8 cellular contexts compared by ENCODE assay signal in the genomic region with DNA sequence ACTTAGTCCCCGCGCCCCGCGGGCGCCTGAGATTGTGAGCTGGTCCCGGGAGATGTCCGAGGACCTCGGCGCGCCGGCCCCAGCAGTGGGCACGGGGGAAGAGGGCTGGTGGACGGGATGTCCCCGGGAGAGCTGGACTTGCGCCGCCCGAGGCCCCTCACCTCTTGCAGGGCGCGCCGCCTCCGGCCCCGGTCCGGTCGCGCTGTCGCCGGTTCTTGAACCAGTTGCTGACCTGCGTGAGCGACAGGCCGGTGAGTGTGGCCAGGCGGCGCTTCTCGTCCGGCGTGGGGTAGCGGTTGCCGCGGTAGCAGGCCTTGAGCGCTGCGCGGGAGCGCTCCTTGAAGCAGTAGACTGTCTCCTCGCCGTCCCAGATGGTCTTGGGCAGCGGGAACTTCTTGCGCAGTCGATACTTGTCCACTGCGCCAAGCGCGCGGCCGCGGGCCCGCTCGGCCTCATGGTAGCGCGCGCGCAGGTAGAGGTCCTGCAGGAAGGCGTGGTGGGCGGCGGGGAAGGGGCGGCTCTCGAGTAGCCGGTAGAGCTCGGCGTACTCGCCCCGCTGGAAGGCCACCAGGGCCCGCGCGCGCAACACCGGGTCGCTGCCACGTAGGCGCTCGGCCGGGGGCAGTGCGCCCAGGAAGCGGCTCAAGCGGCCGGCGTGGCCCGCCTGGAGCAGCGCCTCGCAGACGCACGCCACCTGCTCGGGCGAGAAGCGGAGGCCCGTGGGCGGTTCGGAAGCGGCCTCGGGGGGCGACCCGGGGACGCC. TPM values are rescaled to one million over a fixed set of nuclear protein-coding genes. Genes with fewer than 3 reads are reported as not detected.
A peak's percentile ranks its signal among the peaks of the same experiment; 100 is the strongest.
DNase-seq lines count a peak whose midpoint lies in the region; ATAC-seq and TF ChIP-seq lines count a peak whose summit lies in the region.

No MANE protein-coding gene starts in this region.

- peak overlapping the region; percentile 97 for H2BK5ac ChIP-seq in IMR-90 (ENCODE audit: low read depth, low read length, poor library complexity, severe bottlenecking)

- H3K56ac ChIP-seq in IMR-90 (ENCODE audit: extremely low read depth, insufficient read depth, low read length): peak overlapping the region; percentile 43

- peaks cover 4 to 20% of the 10 kb centered on the region in 2 experiments; a peak in 1 of 4 replicates for H3K79me1 ChIP-seq in IMR-90 (ENCODE audit: low read depth in 1 of 2, low read length in 2 of 2)

- in situ Hi-C loops in G401 (cut with HindIII; ENCODE audit: low sequenced_read_pairs) (no loop called here), IMR-90 (cut with MboI; ENCODE audit: low sequenced_read_pairs) (no loop called here)

- CTCF ChIA-PET in IMR-90 (lab: Yijun Ruan, JAX): interaction anchor here (0.6 to 3.0 kb wide), 5 partner anchors 31 to 222 kb away, joined by 3 to 24 read pairs (median 4); no protein-coding TSS in a partner anchor

- no peaks in the 10 kb centered on the region; the same call in 1 of the 2 replicates for H3K9me1 ChIP-seq in IMR-90 (ENCODE audit: insufficient read depth, low read length)

- H4K91ac ChIP-seq in IMR-90 (ENCODE audit: insufficient read depth, low read depth, low read length): no peak overlapping the region; the same call in 1 of the 2 replicates

- peak overlapping the region; percentile 35; the same call in 1 of the 2 replicates for H3K23ac ChIP-seq in IMR-90 (ENCODE audit: low read depth, low read length)

- H4K8ac ChIP-seq in IMR-90 (ENCODE audit: low read depth in 2 of 2, low read length in 2 of 2): peak overlapping the region in 1 of 2 experiments; percentile 4; a peak in 2 of 4 replicates

- TF ChIP-seq CTCF in IMR-90 (conservative IDR thresholded peaks at IDR 0.05; ENCODE audit: low read depth, low read length) (no peak), osteoblast (IDR thresholded peaks at IDR 0.05; ENCODE audit: extremely low read depth, low read depth, low read length) (no peak)

- WGBS in IMR-90 (ENCODE audit: extremely low coverage in 2 of 2, insufficient read length in 1 of 2), 2 experiments: 1% methylated on average over 53 of the region's 100 CpGs; no CpG with 5 or more reads in 1 of the 2 experiments

- TF ChIP-seq POLR2A in IMR-90 (IDR thresholded peaks at IDR 0.05; ENCODE audit: low read depth, low read length): no peak; the same call in 1 of the 2 replicates

- H3K36me3 ChIP-seq in IMR-90 (ENCODE audit: control insufficient read depth, insufficient read depth, low read length) (peaks cover 8% of the 10 kb centered on the region; the same call in 1 of the 2 replicates), osteoblast (ENCODE audit: insufficient read depth, low read length) (peaks cover 19% of the 10 kb centered on the region)

- DNase-seq in G401 (ENCODE audit: low spot score) (peak; percentile 45), IMR-90 (peak; percentile 65), glomerular visceral epithelial cell (ENCODE audit: extremely low spot score) (peak; percentile 73), osteoblast (ENCODE audit: insufficient read length, low spot score, missing footprints) (peak; percentile 93), NOMO-1 treated with DMSO at 0.1 percent for 48 hours (lab: John Stamatoyannopoulos, UW; ENCODE audit: unreplicated experiment) (no peak), SHP77 treated with DMSO at 0.1 percent for 48 hours (lab: John Stamatoyannopoulos, UW) (no peak)
- peak; percentile 45 to 66 for DNase-seq in activated T-cell treated with anti-CD3 and anti-CD28 coated beads, Interleukin-2, amount 50 U/mL, for 48 hours
- DNase-seq in activated effector memory CD4-positive, alpha-beta T cell treated with Interleukin-2 at 50 U/mL for 16 hours: no peak

- H3K9me3 ChIP-seq in IMR-90 (ENCODE audit: control insufficient read depth, insufficient read depth, low read length): no peaks in the 10 kb centered on the region
- no peaks in the 10 kb centered on the region for H3K9me3 ChIP-seq in osteoblast (ENCODE audit: low read depth, low read length)

- H4K5ac ChIP-seq in IMR-90 (ENCODE audit: low read depth, low read length): peak overlapping the region; percentile 40; the same call in 1 of the 2 replicates

- H2BK20ac ChIP-seq in IMR-90 (ENCODE audit: low read depth, low read length): no peak overlapping the region

- H2BK120ac ChIP-seq in IMR-90 (ENCODE audit: low read depth, low read length): no peak overlapping the region; the same call in 1 of the 2 replicates

- H3K4me2 ChIP-seq in IMR-90 (ENCODE audit: low read depth, low read length) (peak overlapping the region; percentile 86), osteoblast (ENCODE audit: insufficient read depth, low read length) (peak overlapping the region; percentile 96)

- peak overlapping the region; percentile 98 for H2AK9ac ChIP-seq in IMR-90 (replicated peaks; ENCODE audit: low read depth, low read length, poor library complexity)

- H3K4me3 ChIP-seq in IMR-90 (ENCODE audit: insufficient read depth, low read depth, low read length): peak overlapping the region; percentile 62
- H3K4me3 ChIP-seq in osteoblast (ENCODE audit: insufficient read depth, low read length): peak overlapping the region; percentile 76

- H4K20me1 ChIP-seq in IMR-90 (ENCODE audit: insufficient read depth, low read length) (peaks cover 12% of the 10 kb centered on the region), osteoblast (ENCODE audit: insufficient read depth, low read length) (peaks cover 11% of the 10 kb centered on the region)

- H2AK5ac ChIP-seq in IMR-90 (ENCODE audit: low read depth, low read length): peak overlapping the region; percentile 36

- H3K79me2 ChIP-seq in osteoblast (ENCODE audit: insufficient read depth, low read length): peaks cover 8% of the 10 kb centered on the region

- ATAC-seq in IMR-90 (ENCODE audit: low read depth): no peak

- peaks cover 22% of the 10 kb centered on the region for H3K4me1 ChIP-seq in IMR-90 (ENCODE audit: control insufficient read depth, insufficient read depth, low read length)
- peaks cover 23% of the 10 kb centered on the region for H3K4me1 ChIP-seq in osteoblast (ENCODE audit: insufficient read depth, low read length)

- H3K27me3 ChIP-seq in IMR-90 (ENCODE audit: control insufficient read depth, insufficient read depth, low read length) (no peaks in the 10 kb centered on the region), osteoblast (ENCODE audit: insufficient read depth, low read length) (no peaks in the 10 kb centered on the region)

- TF ChIP-seq RAD21 in IMR-90 (IDR thresholded peaks at IDR 0.05; ENCODE audit: low read length): no peak

- BruUV-seq in IMR-90 (replicated peaks; lab: Mats Ljungman, UMichigan): no TSS peak

- H2BK15ac ChIP-seq in IMR-90 (ENCODE audit: low read depth, low read length): no peak overlapping the region

- dilution Hi-C loops in IMR-90 (cut with HindIII; ENCODE audit: low sequenced_read_pairs, unreplicated experiment): no loop called here

- peak overlapping the region; percentile 88 for H2AFZ ChIP-seq in IMR-90 (replicated peaks; ENCODE audit: low read length, poor library complexity)
- no peak overlapping the region for H2AFZ ChIP-seq in osteoblast (ENCODE audit: low read length)

- POLR2A ChIA-PET in IMR-90 (lab: Charles Lee; ENCODE audit: unreplicated experiment): interaction anchor here (0.5 to 1.2 kb wide), 4 partner anchors 16 to 40 kb away, joined by 5 to 10 read pairs (median 5); a partner anchor contains a TSS

- intact Hi-C loops in IMR-90 (cut with micrococcal nuclease): loop anchor here (2.0 kb wide), 2 partner anchors 37 to 75 kb away; a partner anchor contains a TSS

- H3K9ac ChIP-seq in IMR-90 (ENCODE audit: low read depth, low read length): peak overlapping the region; percentile 89

- H3K18ac ChIP-seq in IMR-90 (ENCODE audit: low read depth, low read length): 0 out of 2 replicates have a peak overlapping the region, but pooled peaks have one; percentile 16

- H3K14ac ChIP-seq in IMR-90 (replicated peaks; ENCODE audit: low read depth, low read length): peak overlapping the region; percentile 68; the same call in 1 of the 2 replicates

- H3K4ac ChIP-seq in IMR-90 (ENCODE audit: low read depth, low read length): peak overlapping the region; percentile 77

- H3K27ac ChIP-seq in IMR-90 (ENCODE audit: insufficient read depth, low read length) (peak overlapping the region; percentile 98), osteoblast (ENCODE audit: low read depth, low read length) (peak overlapping the region; percentile 79)

TF ChIP-seq in IMR-90, 13 proteins besides CTCF, POLR2A, EP300 and RAD21 (continues in another document):
- no peak for TF ChIP-seq CHD1 (IDR thresholded peaks at IDR 0.05; ENCODE audit: low read depth, low read length)
- TF ChIP-seq FOS (IDR thresholded peaks at IDR 0.05; ENCODE audit: low read depth, low read length): no peak

RNA-seq across cellular contexts. Expression of a gene that starts 1.0 kb away (rescaled TPM):
- 22.1 and 27.9 TPM in 2 replicates for total RNA-seq in G401 (2014; rRNA removed; shearing (Covaris generic))
- total RNA-seq in IMR-90 (2012; rRNA removed): 0.90 and 1.4 TPM in 2 replicates
- polyA plus RNA-seq in IMR-90 (2012; rRNA removed): 15.5 TPM in 2 replicates
- 11.5 and 18.1 TPM in 2 replicates for polyA plus RNA-seq in IMR-90 (2012; cell fraction: cytosol; rRNA removed)
- 24.5 and 68.5 TPM in 2 replicates for polyA plus RNA-seq in IMR-90 (2012; cell fraction: nucleus; rRNA removed; ENCODE audit: low replicate concordance)
- 11.6 and 11.8 TPM in 2 replicates for total RNA-seq in osteoblast

RNA-seq across cellular contexts. Expression of a gene that starts 14.2 kb away (rescaled TPM):
- total RNA-seq in G401 (2014; rRNA removed; shearing (Covaris generic)): 22.4 and 37.5 TPM in 2 replicates
- total RNA-seq in IMR-90 (2012; rRNA removed) (7.9 and 10.0 TPM in 2 replicates), osteoblast (26.8 and 30.4 TPM in 2 replicates)
- 48.5 and 50.7 TPM in 2 replicates for polyA plus RNA-seq in IMR-90 (2012; rRNA removed)
- 39.1 and 50.8 TPM in 2 replicates for polyA plus RNA-seq in IMR-90 (2012; cell fraction: cytosol; rRNA removed)
- 395 and 718 TPM in 2 replicates for polyA plus RNA-seq in IMR-90 (2012; cell fraction: nucleus; rRNA removed; ENCODE audit: low replicate concordance)

RNA-seq across cellular contexts. Expression of a gene that starts 24.6 kb away (rescaled TPM):
- total RNA-seq in G401 (2014; rRNA removed; shearing (Covaris generic)): 20.5 and 28.6 TPM in 2 replicates
- total RNA-seq in IMR-90 (2012; rRNA removed) (9.7 and 10.0 TPM in 2 replicates), osteoblast (48.5 and 49.2 TPM in 2 replicates)
- 28.5 and 33.1 TPM in 2 replicates for polyA plus RNA-seq in IMR-90 (2012; rRNA removed)
- polyA plus RNA-seq in IMR-90 (2012; cell fraction: cytosol; rRNA removed): 16.5 and 25.3 TPM in 2 replicates
- polyA plus RNA-seq in IMR-90 (2012; cell fraction: nucleus; rRNA removed; ENCODE audit: low replicate concordance): 159 and 263 TPM in 2 replicates

RNA-seq across cellular contexts. Expression of a gene that starts 34.8 kb away (rescaled TPM):
- total RNA-seq in G401 (2014; rRNA removed; shearing (Covaris generic)): not detected in 2 replicates
- not detected in 2 replicates for total RNA-seq in IMR-90 (2012; rRNA removed)
- not detected in 2 replicates for polyA plus RNA-seq in IMR-90 (2012; rRNA removed)
- polyA plus RNA-seq in IMR-90 (2012; cell fraction: cytosol; rRNA removed): not detected in 2 replicates
- polyA plus RNA-seq in IMR-90 (2012; cell fraction: nucleus; rRNA removed; ENCODE audit: low replicate concordance): not detected in 2 replicates
- total RNA-seq in osteoblast: not detected in 2 replicates

RNA-seq across cellular contexts. Expression of a gene that starts 37.4 kb away (rescaled TPM):
- 15.1 and 29.5 TPM in 2 replicates for total RNA-seq in G401 (2014; rRNA removed; shearing (Covaris generic))
- total RNA-seq in IMR-90 (2012; rRNA removed): 2.2 and 3.0 TPM in 2 replicates
- polyA plus RNA-seq in IMR-90 (2012; rRNA removed): 6.8 and 7.0 TPM in 2 replicates
- 4.4 and 7.9 TPM in 2 replicates for polyA plus RNA-seq in IMR-90 (2012; cell fraction: cytosol; rRNA removed)
- polyA plus RNA-seq in IMR-90 (2012; cell fraction: nucleus; rRNA removed; ENCODE audit: low replicate concordance): 15.3 and 29.9 TPM in 2 replicates
- 8.0 and 9.0 TPM in 2 replicates for total RNA-seq in osteoblast

Comparison
In these comparisons a context has a peak if more than half of its experiments do, and no peak if none do; other contexts are left out.
1. DNase-seq: peak in G401 (single experiment), IMR-90 (single experiment), activated T-cell treated with anti-CD3 and anti-CD28 coated beads, Interleukin-2, amount 50 U/mL, for 48 hours (2 of 2), glomerular visceral epithelial cell (single experiment) and osteoblast (single experiment); none in NOMO-1 treated with DMSO at 0.1 percent for 48 hours (single experiment), SHP77 treated with DMSO at 0.1 percent for 48 hours (single experiment) and activated effector memory CD4-positive, alpha-beta T cell treated with Interleukin-2 at 50 U/mL for 16 hours (single experiment).